ENCODE assay signal across 28 cellular contexts in the genomic region with DNA sequence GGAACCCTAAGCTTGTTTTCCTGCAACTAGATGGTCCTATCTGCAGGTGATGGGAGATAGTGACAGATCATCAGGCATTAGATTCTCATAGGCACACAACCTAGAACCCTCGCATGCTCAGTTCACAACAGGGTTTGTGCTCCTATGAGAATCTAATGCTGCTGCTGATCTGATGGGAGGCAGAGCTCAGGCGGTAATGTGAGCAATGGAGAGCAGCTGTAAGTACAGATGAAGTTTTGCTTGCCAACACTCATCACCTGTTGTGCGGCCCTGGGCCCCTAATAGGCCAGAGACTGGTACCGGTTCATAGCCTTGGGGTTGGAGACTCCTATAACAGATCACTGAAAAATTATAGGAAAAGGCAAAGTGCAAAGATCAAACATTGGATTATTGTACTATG.
"Had no signal": no experiment of that assay in that cellular context is flagged by ENCODE, and none has a peak within 500 bp of the region (broad histone marks: within the 10 kb centered on the region; RNA-seq: fewer than 3 reads in every experiment).

No MANE protein-coding gene starts in this region.

- H3K27ac Mint-ChIP-seq: stimulated activated effector memory CD8-positive, alpha-beta T cell treated with anti-CD3 and anti-CD28 coated beads, Interleukin-12 subunit alpha, Interleukin-12 subunit beta, amount 100 ng/mL, for 72 hours; stimulated activated memory B cell treated with anti-CD40 and anti-IgM and Interleukin-4, amounts not matched to agents 10 μg/mL and 1 μg/mL and 100 μg/mL, for 72 hours; stimulated activated naive B cell treated with anti-CD40 and anti-IgM and Interleukin-4, amounts not matched to agents 10 μg/mL and 1 μg/mL and 100 μg/mL, for 72 hours; stimulated activated naive CD8-positive, alpha-beta T cell treated with anti-CD3 and anti-CD28 coated beads, Interleukin-15, amount 100 ng/mL, for 72 hours; stimulated activated naive CD8-positive, alpha-beta T cell treated with anti-CD3 and anti-CD28 coated beads, Interleukin-15, Interleukin-2, amounts not matched to agents 100 ng/mL and 50 ng/mL, for 24 hours; type B pancreatic cell had no signal

- H3K27me3 Mint-ChIP-seq: stimulated activated memory B cell treated with anti-CD40 and anti-IgM and Interleukin-4, amounts not matched to agents 10 μg/mL and 1 μg/mL and 100 μg/mL, for 72 hours; stimulated activated naive B cell treated with anti-CD40 and anti-IgM and Interleukin-4, amounts not matched to agents 10 μg/mL and 1 μg/mL and 100 μg/mL, for 72 hours; stimulated activated naive CD8-positive, alpha-beta T cell treated with anti-CD3 and anti-CD28 coated beads, Interleukin-15, amount 100 ng/mL, for 72 hours; stimulated activated naive CD8-positive, alpha-beta T cell treated with anti-CD3 and anti-CD28 coated beads, Interleukin-15, Interleukin-2, amounts not matched to agents 100 ng/mL and 50 ng/mL, for 24 hours; type B pancreatic cell had no signal

- H3K4me1 ChIP-seq: suprapubic skin, testis, thyroid gland, tibial artery, tibial nerve, transverse colon, upper lobe of left lung, upper lobe of right lung, uterus, vagina had no signal

- H3K4me3 ChIP-seq: stomach, suprapubic skin, testis, thoracic aorta, thyroid gland, tibial artery, tibial nerve, transverse colon, upper lobe of left lung, upper lobe of right lung, uterus, vagina had no signal

- H3K4me3 Mint-ChIP-seq: stimulated activated effector memory CD8-positive, alpha-beta T cell treated with anti-CD3 and anti-CD28 coated beads, Interleukin-12 subunit alpha, Interleukin-12 subunit beta, amount 100 ng/mL, for 72 hours; stimulated activated memory B cell treated with anti-CD40 and anti-IgM and Interleukin-4, amounts not matched to agents 10 μg/mL and 1 μg/mL and 100 μg/mL, for 72 hours; stimulated activated naive B cell treated with anti-CD40 and anti-IgM and Interleukin-4, amounts not matched to agents 10 μg/mL and 1 μg/mL and 100 μg/mL, for 72 hours; stimulated activated naive CD8-positive, alpha-beta T cell treated with anti-CD3 and anti-CD28 coated beads, Interleukin-15, amount 100 ng/mL, for 72 hours; stimulated activated naive CD8-positive, alpha-beta T cell treated with anti-CD3 and anti-CD28 coated beads, Interleukin-15, Interleukin-2, amounts not matched to agents 100 ng/mL and 50 ng/mL, for 24 hours; type B pancreatic cell had no signal

- H3K4me1 Mint-ChIP-seq: stimulated activated effector memory CD8-positive, alpha-beta T cell treated with anti-CD3 and anti-CD28 coated beads, Interleukin-12 subunit alpha, Interleukin-12 subunit beta, amount 100 ng/mL, for 72 hours; stimulated activated memory B cell treated with anti-CD40 and anti-IgM and Interleukin-4, amounts not matched to agents 10 μg/mL and 1 μg/mL and 100 μg/mL, for 72 hours; stimulated activated naive CD8-positive, alpha-beta T cell treated with anti-CD3 and anti-CD28 coated beads, Interleukin-15, amount 100 ng/mL, for 72 hours had no signal

- H3K36me3 Mint-ChIP-seq: stimulated activated effector memory CD8-positive, alpha-beta T cell treated with anti-CD3 and anti-CD28 coated beads, Interleukin-12 subunit alpha, Interleukin-12 subunit beta, amount 100 ng/mL, for 72 hours; stimulated activated memory B cell treated with anti-CD40 and anti-IgM and Interleukin-4, amounts not matched to agents 10 μg/mL and 1 μg/mL and 100 μg/mL, for 72 hours; stimulated activated naive B cell treated with anti-CD40 and anti-IgM and Interleukin-4, amounts not matched to agents 10 μg/mL and 1 μg/mL and 100 μg/mL, for 72 hours; type B pancreatic cell had no signal

- DNase-seq: stimulated activated CD4-positive, alpha-beta T cell treated with anti-CD3 and anti-CD28 coated beads, Interleukin-2, amount 100 ng/mL, for 48 hours; stimulated activated CD4-positive, alpha-beta T cell treated with anti-CD3 and anti-CD28 coated beads, Interleukin-4, amount 100 ng/mL, for 1 hour; stimulated activated CD4-positive, alpha-beta T cell treated with anti-CD3 and anti-CD28 coated beads, Interleukin-4, amount 100 ng/mL, for 24 hours; stimulated activated CD4-positive, alpha-beta T cell treated with anti-CD3 and anti-CD28 coated beads, Interleukin-4, amount 100 ng/mL, for 4 hours; stimulated activated CD8-positive, alpha-beta memory T cell treated with anti-CD3 and anti-CD28 coated beads, Interleukin-4, amount 100 ng/mL, for 48 hours; stimulated activated naive B cell treated with anti-CD40 and anti-IgM and Interleukin-4, amounts not matched to agents 10 μg/mL and 1 μg/mL and 100 μg/mL, for 72 hours; stimulated activated naive CD4-positive, alpha-beta T cell; stimulated activated naive CD4-positive, alpha-beta T cell treated with Interleukin-2 at 50 U/mL for 16 hours; stimulated activated naive CD8-positive, alpha-beta T cell treated with anti-CD3 and anti-CD28 coated beads, Interleukin-15, amount 100 ng/mL, for 72 hours; stimulated activated naive CD8-positive, alpha-beta T cell treated with anti-CD3 and anti-CD28 coated beads, Interleukin-15, Interleukin-2, amounts not matched to agents 100 U/mL and 50 U/mL, for 24 hours; stomach; substantia nigra; testis; thyroid gland; tibial artery; transverse colon; trophoblast cell; upper lobe of left lung; upper lobe of right lung; uterus had no signal

- H3K9me3 Mint-ChIP-seq: stimulated activated memory B cell treated with anti-CD40 and anti-IgM and Interleukin-4, amounts not matched to agents 10 μg/mL and 1 μg/mL and 100 μg/mL, for 72 hours; stimulated activated naive B cell treated with anti-CD40 and anti-IgM and Interleukin-4, amounts not matched to agents 10 μg/mL and 1 μg/mL and 100 μg/mL, for 72 hours; stimulated activated naive CD8-positive, alpha-beta T cell treated with anti-CD3 and anti-CD28 coated beads, Interleukin-15, amount 100 ng/mL, for 72 hours; stimulated activated naive CD8-positive, alpha-beta T cell treated with anti-CD3 and anti-CD28 coated beads, Interleukin-15, Interleukin-2, amounts not matched to agents 100 ng/mL and 50 ng/mL, for 24 hours; type B pancreatic cell had no signal

- H3K9me3 ChIP-seq: stomach, suprapubic skin, testis, thoracic aorta, thyroid gland, tibial artery, tibial nerve, transverse colon, upper lobe of left lung, upper lobe of right lung, uterus, vagina had no signal

- H3K27ac ChIP-seq: stomach, suprapubic skin, testis, thoracic aorta, thyroid gland, tibial artery, tibial nerve, transverse colon, upper lobe of left lung, upper lobe of right lung, uterus, vagina had no signal

- H3K36me3 ChIP-seq: stomach, suprapubic skin, thoracic aorta, thyroid gland, tibial artery, tibial nerve, transverse colon, upper lobe of left lung, upper lobe of right lung, uterus, vagina had no signal
